ENCODE assay signal across 27 cellular contexts in genomic region chr1:158161458-158161857, GRCh38. TPM values are rescaled to one million over a fixed set of nuclear protein-coding genes. Genes with fewer than 3 reads are reported as not detected.
"Had no signal": no experiment of that assay in that cellular context is flagged by ENCODE, and none has a peak within 500 bp of the region (broad histone marks: within the 10 kb centered on the region; RNA-seq: fewer than 3 reads in every experiment).

No MANE protein-coding gene starts in this region.

- DNase-seq: naive thymus-derived CD4-positive, alpha-beta T cell; natural killer cell; occipital lobe; ovary; posterior cingulate gyrus; psoas muscle; right cardiac atrium; spleen; stimulated activated CD4-positive, alpha-beta T cell treated with anti-CD3 and anti-CD28 coated beads, Interleukin-12 subunit alpha, Interleukin-12 subunit beta, amount 100 ng/mL, for 4 hours; stimulated activated CD4-positive, alpha-beta T cell treated with anti-CD3 and anti-CD28 coated beads, Interleukin-1b, Interleukin-23, amount 100 ng/mL, for 48 hours; stimulated activated CD4-positive, alpha-beta T cell treated with anti-CD3 and anti-CD28 coated beads, Interleukin-4, amount 100 ng/mL, for 1 hour; stimulated activated CD4-positive, alpha-beta T cell treated with anti-CD3 and anti-CD28 coated beads, Interleukin-4, amount 100 ng/mL, for 4 hours; stimulated activated CD8-positive, alpha-beta memory T cell treated with anti-CD3 and anti-CD28 coated beads, Interleukin-4, amount 100 ng/mL, for 48 hours; stimulated activated naive B cell treated with anti-CD40 and anti-IgM and Interleukin-4, amounts not matched to agents 10 μg/mL and 1 μg/mL and 100 μg/mL, for 72 hours; stimulated activated naive CD4-positive, alpha-beta T cell treated with Interleukin-2 at 50 U/mL for 16 hours; stomach; thyroid gland; trophoblast cell; upper lobe of left lung had no signal

- H3K4me3 ChIP-seq: neural progenitor cell, ovary, psoas muscle, skin epidermis, smooth muscle cell, spleen, stomach, thoracic aorta, thyroid gland, tibial nerve, upper lobe of left lung, vagina had no signal

RNA-seq across cellular contexts. Expression of gene CD1D, which starts 19.2 kb away (rescaled TPM):
- total RNA-seq: osteoblast, progenitor cell of endocrine pancreas had no signal
